25 cellular contexts compared by ENCODE assay signal in the genomic region with DNA sequence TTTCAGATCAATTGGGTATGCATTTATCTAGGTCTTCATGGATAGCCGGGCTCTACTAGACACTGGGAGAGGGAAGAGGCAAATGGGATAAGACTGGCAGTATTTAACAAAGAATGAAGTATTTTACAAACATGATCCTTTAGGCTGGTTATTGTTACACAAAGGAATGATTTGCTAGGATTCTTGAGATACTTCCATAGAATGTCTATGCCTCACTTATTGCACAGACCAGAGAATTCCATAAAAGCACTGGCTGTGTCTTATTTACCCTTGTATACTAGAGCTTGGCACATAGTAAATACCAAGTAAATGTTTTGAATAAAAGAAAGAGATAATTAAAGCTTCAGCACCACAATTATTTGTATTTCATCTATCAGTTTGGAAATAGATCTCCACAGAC. TPM values are rescaled to one million over a fixed set of nuclear protein-coding genes. Genes with fewer than 3 reads are reported as not detected.
"Had no signal": no experiment of that assay in that cellular context is flagged by ENCODE, and none has a peak within 500 bp of the region (broad histone marks: within the 10 kb centered on the region; RNA-seq: fewer than 3 reads in every experiment).

No MANE protein-coding gene starts in this region.

- H3K9me3 ChIP-seq: body of pancreas, heart left ventricle, left lung, right lobe of liver, testis, transverse colon had no signal

- H3K36me3 ChIP-seq: heart left ventricle, left lung, right lobe of liver, transverse colon had no signal

- H3K9me3 Mint-ChIP-seq: activated CD4-positive, alpha-beta memory T cell treated with anti-CD3 and anti-CD28 coated beads, Interleukin-2, amount 10 ng/mL, durations not matched to agents 7 days and 5 days; activated T-cell treated with anti-CD3 and anti-CD28 coated beads, Interleukin-2, amount 50 U/mL, for 4 hours; natural killer cell; WTC11 had no signal

- H3K27me3 Mint-ChIP-seq: activated CD4-positive, alpha-beta memory T cell treated with anti-CD3 and anti-CD28 coated beads, Interleukin-2, amount 10 ng/mL, durations not matched to agents 7 days and 5 days; activated CD4-positive, alpha-beta T cell treated with anti-CD3 and anti-CD28 coated beads, Interleukin-2, amount 10 ng/mL, durations not matched to agents 7 days and 5 days; activated T-helper 17 cell treated with anti-CD3 and anti-CD28 coated beads, Interleukin-2, amount 50 U/mL, for 72 hours had no signal

- DNase-seq: activated CD4-positive, alpha-beta memory T cell treated with anti-CD3 and anti-CD28 coated beads, Interleukin-2, amount 10 ng/mL, durations not matched to agents 7 days and 5 days; activated CD4-positive, alpha-beta T cell treated with anti-CD3 and anti-CD28 coated beads for 1 hour; activated CD4-positive, alpha-beta T cell treated with anti-CD3 and anti-CD28 coated beads, Interleukin-2, amount 10 ng/mL, durations not matched to agents 7 days and 5 days; activated T-cell treated with anti-CD3 and anti-CD28 coated beads, Interleukin-2, amount 50 U/mL, for 4 hours; anterior cingulate cortex; body of pancreas; effector CD8-positive, alpha-beta T cell; heart left ventricle; left lung; mesendoderm; natural killer cell; right lobe of liver; stimulated activated CD4-positive, alpha-beta T cell treated with anti-CD3 and anti-CD28 coated beads, Interleukin-12 subunit alpha, Interleukin-12 subunit beta, amount 100 ng/mL, for 4 hours; stimulated activated CD4-positive, alpha-beta T cell treated with anti-CD3 and anti-CD28 coated beads, Interleukin-4, amount 100 ng/mL, for 1 hour; stimulated activated naive CD8-positive, alpha-beta T cell treated with anti-CD3 and anti-CD28 coated beads, Interleukin-15, Interleukin-2, amounts not matched to agents 100 U/mL and 50 U/mL, for 24 hours; T1000; testis; transverse colon had no signal

- H3K27ac Mint-ChIP-seq: activated CD4-positive, alpha-beta memory T cell treated with anti-CD3 and anti-CD28 coated beads, Interleukin-2, amount 10 ng/mL, durations not matched to agents 7 days and 5 days; activated CD4-positive, alpha-beta T cell treated with anti-CD3 and anti-CD28 coated beads, Interleukin-2, amount 10 ng/mL, durations not matched to agents 7 days and 5 days; activated naive CD4-positive, alpha-beta T cell treated with anti-CD3 and anti-CD28 coated beads, Interleukin-2, amount 50 U/mL, for 72 hours; activated T-helper 17 cell treated with anti-CD3 and anti-CD28 coated beads, Interleukin-2, amount 50 U/mL, for 72 hours; natural killer cell; T-helper 1 cell treated with Interleukin-12 subunit alpha and Interleukin-12 subunit beta and Interleukin-4 antibody, amounts not matched to agents 30 μg/mL and 1 μg/mL, for 36 hours; WTC11 had no signal

- H3K4me1 ChIP-seq: body of pancreas, right lobe of liver, testis had no signal

- H3K27ac ChIP-seq: body of pancreas, epithelial cell of prostate, left lung, right lobe of liver, testis, transverse colon had no signal

- ATAC-seq: activated naive CD4-positive, alpha-beta T cell treated with anti-CD3 and anti-CD28 coated beads, Interleukin-2, amount 50 U/mL, for 72 hours; activated T-cell treated with anti-CD3 and anti-CD28 coated beads, Interleukin-2, amount 50 U/mL, for 4 hours; activated T-helper 17 cell treated with anti-CD3 and anti-CD28 coated beads, Interleukin-2, amount 50 U/mL, for 72 hours; body of pancreas; heart left ventricle; left lung; natural killer cell; right lobe of liver; stimulated activated naive CD8-positive, alpha-beta T cell treated with anti-CD3 and anti-CD28 coated beads, Interleukin-15, Interleukin-2, amounts not matched to agents 100 U/mL and 50 U/mL, for 24 hours; WTC11 had no signal

- H3K4me3 ChIP-seq: body of pancreas, heart left ventricle, left lung, lung, right lobe of liver, testis, transverse colon had no signal

- H3K4me3 Mint-ChIP-seq: activated CD4-positive, alpha-beta memory T cell treated with anti-CD3 and anti-CD28 coated beads, Interleukin-2, amount 10 ng/mL, durations not matched to agents 7 days and 5 days; activated CD4-positive, alpha-beta T cell treated with anti-CD3 and anti-CD28 coated beads, Interleukin-2, amount 10 ng/mL, durations not matched to agents 7 days and 5 days; activated T-cell treated with anti-CD3 and anti-CD28 coated beads, Interleukin-2, amount 50 U/mL, for 4 hours; natural killer cell; WTC11 had no signal

- H3K27me3 ChIP-seq: body of pancreas, heart left ventricle, left lung, right lobe of liver, testis, transverse colon had no signal

- H3K36me3 Mint-ChIP-seq: activated naive CD4-positive, alpha-beta T cell treated with anti-CD3 and anti-CD28 coated beads, Interleukin-2, amount 50 U/mL, for 72 hours; natural killer cell; WTC11 had no signal

RNA-seq across cellular contexts. Expression of gene PDCD1LG2, which starts 3.6 kb away (rescaled TPM):
- total RNA-seq: mononuclear cell, WTC11 had no signal
